ENCODE assay signal across 1 cellular context in genomic region chr3:44326035-44326434, GRCh38.
TF ChIP-seq lines count a peak whose summit lies in the region.

No MANE protein-coding gene starts in this region.

TF ChIP-seq in K562, 482 proteins besides CTCF, POLR2A, EP300 and RAD21:
- TF ChIP-seq TRIM28 (IDR thresholded peaks at IDR 0.05) (0 out of 2 replicates have a peak, but pooled peaks have one; percentile 48), ERF (CRISPR knock-in tag; IDR thresholded peaks at IDR 0.05) (no peak), CBX3 (IDR thresholded peaks at IDR 0.05; ENCODE audit: borderline replicate concordance in 1 of 2, low read length in 2 of 2) (0 out of 3 replicates have a peak, but pooled peaks of 1 of the 2 experiments have one; percentile 10), ZSCAN29 (IDR thresholded peaks at IDR 0.05) (no peak), TRIM24 (IDR thresholded peaks at IDR 0.05) (peak; percentile 44 to 74; a peak in 3 of 4 replicates), C11orf30 (IDR thresholded peaks at IDR 0.05; ENCODE audit: low read depth) (peak; percentile 94), CHD7 (IDR thresholded peaks at IDR 0.05; ENCODE audit: low read depth, low read length) (no peak), SMARCA4 (IDR thresholded peaks at IDR 0.05) (0 out of 2 replicates have a peak, but pooled peaks have one; percentile 11), FOXM1 (IDR thresholded peaks at IDR 0.05; ENCODE audit: low read depth) (peak; percentile 55; the same call in 1 of the 2 replicates), FOXM1 (CRISPR knock-in tag; IDR thresholded peaks at IDR 0.05; ENCODE audit: low read depth) (no peak), CBX8 (IDR thresholded peaks at IDR 0.05; ENCODE audit: borderline replicate concordance, extremely low read depth, low read depth, low read length, poor library complexity, severe bottlenecking) (no peak), ZNF766 (CRISPR knock-in tag; conservative IDR thresholded peaks at IDR 0.05) (no peak), CUX1 (CRISPR knock-in tag; IDR thresholded peaks at IDR 0.05) (no peak), MAFK (IDR thresholded peaks at IDR 0.05; ENCODE audit: low read length) (peak; percentile 87), MEF2D (tag; conservative IDR thresholded peaks at IDR 0.05; ENCODE audit: low read depth) (peak; percentile 78), ZNF316 (IDR thresholded peaks at IDR 0.05) (peak; percentile 98), ZKSCAN8 (CRISPR knock-in tag; IDR thresholded peaks at IDR 0.05) (no peak), MYBL2 (IDR thresholded peaks at IDR 0.05; ENCODE audit: low read depth) (0 out of 2 replicates have a peak, but pooled peaks have one; percentile 14), MYBL2 (CRISPR knock-in tag; IDR thresholded peaks at IDR 0.05; ENCODE audit: borderline replicate concordance) (no peak), NFE2 (IDR thresholded peaks at IDR 0.05; ENCODE audit: low read depth) (peak; percentile 75), TSHZ1 (CRISPR knock-in tag; IDR thresholded peaks at IDR 0.05) (no peak), MAFF (IDR thresholded peaks at IDR 0.05; ENCODE audit: low read length) (peak; percentile 91), MTA3 (IDR thresholded peaks at IDR 0.05; ENCODE audit: borderline replicate concordance) (no peak), MEF2A (IDR thresholded peaks at IDR 0.05; ENCODE audit: control insufficient read depth, low read depth, low read length) (peak; percentile 96), CC2D1A (IDR thresholded peaks at IDR 0.05) (0 out of 2 replicates have a peak, but pooled peaks have one; percentile 19), LEF1 (IDR thresholded peaks at IDR 0.05) (no peak), DPF2 (IDR thresholded peaks at IDR 0.05) (0 out of 2 replicates have a peak, but pooled peaks have one; percentile 22), MAFG (tag; conservative IDR thresholded peaks at IDR 0.05) (peak; percentile 90), ZBTB2 (IDR thresholded peaks at IDR 0.05) (peak; percentile 39; the same call in 1 of the 2 replicates), ATF3 (IDR thresholded peaks at IDR 0.05) (0 out of 2 replicates have a peak, but pooled peaks have one; percentile 18), ATF3 (CRISPR knock-in tag; conservative IDR thresholded peaks at IDR 0.05) (no peak)
